Comparison of ENCODE assay signal across 11 cellular contexts in the genomic region with DNA sequence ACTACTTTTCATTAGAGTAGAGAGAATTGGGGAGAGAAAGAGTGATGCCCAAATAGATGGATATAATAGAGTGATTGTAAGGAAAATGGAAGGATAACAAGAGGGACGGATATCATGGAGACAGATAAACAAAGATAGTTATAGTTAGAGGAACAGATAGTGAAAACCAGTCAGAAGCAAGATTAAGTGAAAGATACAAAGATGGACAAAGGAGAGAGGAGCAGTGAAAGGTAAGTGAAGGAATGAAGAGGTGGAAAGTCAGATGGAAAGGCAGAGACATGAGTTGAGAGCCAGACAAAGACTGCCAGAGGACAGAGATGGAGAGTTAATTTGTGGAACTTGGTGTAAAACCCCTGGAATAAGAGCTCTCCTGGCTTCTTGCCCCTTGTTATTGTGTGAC. TPM values are rescaled to one million over a fixed set of nuclear protein-coding genes. Genes with fewer than 3 reads are reported as not detected.
"Had no signal": no experiment of that assay in that cellular context is flagged by ENCODE, and none has a peak within 500 bp of the region (broad histone marks: within the 10 kb centered on the region; RNA-seq: fewer than 3 reads in every experiment).

No MANE protein-coding gene starts in this region.

- H3K9ac ChIP-seq: KMS-11 had no signal

- ATAC-seq: HepG2, K562 had no signal

- H3K27ac ChIP-seq: HL-60, KMS-11 had no signal

- DNase-seq: IMR-90, KBM-7, KG1 had no signal

- H3K4me2 ChIP-seq: KMS-11 had no signal

- H3K4me3 ChIP-seq: K562 had no signal

- FAIRE-seq: HepG2, HTR-8/SVneo, K562 had no signal

RNA-seq across cellular contexts. Expression of a gene that starts 59.2 kb away (rescaled TPM):
- total RNA-seq: HepG2, HT-29, HT1080, IMR-90, K562 had no signal
- polyA plus RNA-seq: HepG2, IgD-negative memory B cell, IMR-90, K562 had no signal
